Comparison of ENCODE assay signal across 8 cellular contexts in genomic region chr16:53053967-53054669, GRCh38. TPM values are rescaled to one million over a fixed set of nuclear protein-coding genes. Genes with fewer than 3 reads are reported as not detected.
A peak's percentile ranks its signal among the peaks of the same experiment; 100 is the strongest.
DNase-seq lines count a peak whose midpoint lies in the region; ATAC-seq and TF ChIP-seq lines count a peak whose summit lies in the region.

No MANE protein-coding gene starts in this region.

- peaks cover 49% of the 10 kb centered on the region for H3K4me1 Mint-ChIP-seq in activated T-cell treated with anti-CD3 and anti-CD28 coated beads, Interleukin-2, amount 50 U/mL, for 72 hours (ENCODE audit: low read depth)

- H3K4me1 ChIP-seq in Karpas-422 (ENCODE audit: low read length) (peaks cover 30% of the 10 kb centered on the region), heart left ventricle (peaks cover 0 to 45% (median 29%) of the 10 kb centered on the region in 12 donors), gastrocnemius medialis (peaks cover 23 to 39% of the 10 kb centered on the region in 2 donors)

- H3K9me3 Mint-ChIP-seq in activated T-cell treated with anti-CD3 and anti-CD28 coated beads, Interleukin-2, amount 50 U/mL, for 72 hours, result no peaks in the 10 kb centered on the region

- peak overlapping the region; percentile 84; the same call in 1 of the 2 replicates for H2AFZ ChIP-seq in Karpas-422 (ENCODE audit: low read length)

- H3K27ac ChIP-seq in Karpas-422 (ENCODE audit: low read length), result no peak overlapping the region
- peak overlapping the region; percentile 81 to 96 (median 91) for H3K27ac ChIP-seq in heart left ventricle
- H3K27ac ChIP-seq in gastrocnemius medialis, result peak overlapping the region; percentile 89 to 94 (median 92)

- H3K27me3 ChIP-seq in Karpas-422 (ENCODE audit: low read length) (no peaks in the 10 kb centered on the region), heart left ventricle (no peaks in the 10 kb centered on the region), gastrocnemius medialis (no peaks in the 10 kb centered on the region)

- H3K27ac Mint-ChIP-seq in activated T-cell treated with anti-CD3 and anti-CD28 coated beads, Interleukin-2, amount 50 U/mL, for 72 hours, result peak overlapping the region; percentile 62

- WGBS in heart left ventricle, 4 donors, result 54 to 60% (median 56%) methylated on average over 13 of the region's 13 CpGs

- H3K4me3 ChIP-seq in GM08714 (ENCODE audit: low read length) (peak overlapping the region; percentile 83; the same call in 1 of the 2 replicates), Karpas-422 (ENCODE audit: low read length) (peak overlapping the region; percentile 91), heart left ventricle (peak overlapping the region; percentile 38 to 93 (median 78)), gastrocnemius medialis (peak overlapping the region; percentile 80 to 91 (median 87))

- ATAC-seq in GM21529 (IDR thresholded peaks at IDR 0.05; ENCODE audit: unreplicated experiment) (peak; percentile 37), heart left ventricle (peak in 3 of 4 donors; percentile 35 to 46 (median 37)), gastrocnemius medialis (peak in 1 of 2 donors; percentile 7)
- peak; percentile 32 to 45 for ATAC-seq in activated T-cell treated with anti-CD3 and anti-CD28 coated beads, Interleukin-2, amount 50 U/mL, for 72 hours (replicated peaks in 1 of 2)

- in situ Hi-C loops in gastrocnemius medialis (cut with MboI; ENCODE audit: low sequenced_read_pairs in 4 of 4), result loop anchor here (10.0 to 25.0 kb wide), 4 partner anchors 101 to 151 kb away; no protein-coding TSS in a partner anchor
- in situ Hi-C loops in G401 (cut with HindIII; ENCODE audit: low sequenced_read_pairs), result no loop called here

- no peaks in the 10 kb centered on the region for H4K20me1 ChIP-seq in Karpas-422 (ENCODE audit: insufficient read depth, low read depth, low read length)

- no peaks in the 10 kb centered on the region for H3K36me3 Mint-ChIP-seq in activated T-cell treated with anti-CD3 and anti-CD28 coated beads, Interleukin-2, amount 50 U/mL, for 72 hours (ENCODE audit: insufficient read depth in 2 of 2)

- TF ChIP-seq POLR2A in heart left ventricle (IDR thresholded peaks at IDR 0.05), result no peak
- no peak for TF ChIP-seq POLR2A in gastrocnemius medialis (IDR thresholded peaks at IDR 0.05)

- peak overlapping the region; percentile 90 for H3K9ac ChIP-seq in Karpas-422 (ENCODE audit: low read length)

- peaks cover 9% of the 10 kb centered on the region for H3K27me3 Mint-ChIP-seq in activated T-cell treated with anti-CD3 and anti-CD28 coated beads, Interleukin-2, amount 50 U/mL, for 72 hours (ENCODE audit: low read depth)

- no peaks in the 10 kb centered on the region for H3K9me3 ChIP-seq in Karpas-422 (ENCODE audit: low read length)
- H3K9me3 ChIP-seq in heart left ventricle, result no peaks in the 10 kb centered on the region
- no peaks in the 10 kb centered on the region for H3K9me3 ChIP-seq in gastrocnemius medialis

- H3K36me3 ChIP-seq in Karpas-422 (ENCODE audit: insufficient read depth, low read length) (no peaks in the 10 kb centered on the region), heart left ventricle (no peaks in the 10 kb centered on the region), gastrocnemius medialis (no peaks in the 10 kb centered on the region)

- H3K79me2 ChIP-seq in Karpas-422 (ENCODE audit: low read length), result peaks cover 42% of the 10 kb centered on the region

- H3K4me2 ChIP-seq in Karpas-422 (ENCODE audit: low read depth, low read length, poor library complexity, severe bottlenecking), result peak overlapping the region; percentile 91

- DNase-seq in Karpas-422, result peak; percentile 76
- DNase-seq in activated T-cell treated with anti-CD3 and anti-CD28 coated beads, Interleukin-2, amount 50 U/mL, for 72 hours, result peak; percentile 17 to 28
- DNase-seq in heart left ventricle, result peak; percentile 49 to 70 (median 56)
- DNase-seq in gastrocnemius medialis, result peak in 1 of 2 donors; percentile 35
- DNase-seq in G401 (ENCODE audit: low spot score), result no peak
- no peak for DNase-seq in COLO829 (ENCODE audit: low spot score)

- peak overlapping the region; percentile 86 to 92 for H3K4me3 Mint-ChIP-seq in activated T-cell treated with anti-CD3 and anti-CD28 coated beads, Interleukin-2, amount 50 U/mL, for 72 hours

- TF ChIP-seq CTCF in heart left ventricle (IDR thresholded peaks at IDR 0.05) (no peak), gastrocnemius medialis (IDR thresholded peaks at IDR 0.05 in 4 of 5, conservative IDR thresholded peaks at IDR 0.05 in 1 of 5) (no peak)

- intact Hi-C loops in heart left ventricle (cut with DNase I), result loop anchor here (2.0 to 10.0 kb wide), 17 partner anchors 45 to 451 kb away; partner anchors contain the start of gene AKTIP (in 1 of the 10)
- intact Hi-C loops in gastrocnemius medialis (cut with DNase I; ENCODE audit: low total_unique reads), result loop anchor here (2.0 to 10.0 kb wide), 4 partner anchors 45 to 451 kb away; partner anchors contain the start of genes AKTIP and RBL2

- H3K9me2 ChIP-seq in Karpas-422 (replicated peaks; ENCODE audit: insufficient read depth, low read length), result no peaks in the 10 kb centered on the region

RNA-seq across cellular contexts. Expression of gene CHD9, which starts 0.7 kb away (rescaled TPM):
- total RNA-seq in Karpas-422 (2014; rRNA removed; shearing (Covaris generic); ENCODE audit: low replicate concordance), result 75.9 and 111 TPM in 2 replicates
- 10 to 100 TPM; 16.7 to 17.4 TPM for total RNA-seq in activated T-cell treated with anti-CD3 and anti-CD28 coated beads, Interleukin-2, amount 50 U/mL, for 72 hours
- total RNA-seq in heart left ventricle (10 to 100 TPM; 37.9 to 56.2 (median 44.1) TPM), gastrocnemius medialis (10 to 100 TPM; 24.5 to 84.0 (median 48.2) TPM)
- 10 to 100 TPM; 11.8 to 13.1 TPM for polyA plus RNA-seq in heart left ventricle
- 18.3 and 31.1 TPM in 2 replicates for total RNA-seq in G401 (2014; rRNA removed; shearing (Covaris generic))

RNA-seq across cellular contexts. Expression of gene CHD9NB, which starts 1.4 kb away (rescaled TPM):
- not detected in 2 replicates for total RNA-seq in Karpas-422 (2014; rRNA removed; shearing (Covaris generic); ENCODE audit: low replicate concordance)
- under 1 TPM; 0.19 to 0.46 TPM for total RNA-seq in activated T-cell treated with anti-CD3 and anti-CD28 coated beads, Interleukin-2, amount 50 U/mL, for 72 hours
- total RNA-seq in heart left ventricle (1 to 10 TPM in 1 of 9 donors, under 1 TPM in 7, not detected in 1; 0.39 to 2.3 (median 0.65) TPM), gastrocnemius medialis (under 1 TPM in 2 of 4 donors, not detected in 2; 0.13 to 0.72 TPM)
- polyA plus RNA-seq in heart left ventricle, result under 1 TPM; 0.21 to 0.76 TPM
- 43.5 and 58.1 TPM in 2 replicates for total RNA-seq in G401 (2014; rRNA removed; shearing (Covaris generic))

Comparison
In these comparisons a context has a peak if more than half of its experiments do, and no peak if none do; other contexts are left out.
1. DNase-seq: peak in Karpas-422 (single experiment), activated T-cell treated with anti-CD3 and anti-CD28 coated beads, Interleukin-2, amount 50 U/mL, for 72 hours (2 of 2) and heart left ventricle (5 of 5); none in G401 (single experiment) and COLO829 (single experiment).
2. RNA of gene CHD9NB, which starts 1.4 kb away (total RNA-seq): 43.5 to 58.1 TPM in G401; 0.39 to 2.3 TPM in heart left ventricle, 0.19 to 0.46 TPM in activated T-cell treated with anti-CD3 and anti-CD28 coated beads, Interleukin-2, amount 50 U/mL, for 72 hours, 0.13 to 0.72 TPM in gastrocnemius medialis and not detected in Karpas-422; every median in the first group is over 10 times any median in the second.
3. Peak in every context shown above with its lines, with median percentiles within 50 percentile points of each other: H3K4me3 ChIP-seq.